In genomic region chr6:111583221-111583620, GRCh38 we compare ENCODE assay signal across 16 cellular contexts.
"Had no signal": no experiment of that assay in that cellular context is flagged by ENCODE, and none has a peak within 500 bp of the region (broad histone marks: within the 10 kb centered on the region; RNA-seq: fewer than 3 reads in every experiment).

No MANE protein-coding gene starts in this region.

- H3K27ac Mint-ChIP-seq: stimulated activated naive B cell treated with anti-CD40 and anti-IgM and Interleukin-4, amounts not matched to agents 10 μg/mL and 1 μg/mL and 100 μg/mL, for 72 hours had no signal

- H3K4me3 Mint-ChIP-seq: naive thymus-derived CD8-positive, alpha-beta T cell; neural crest cell; stimulated activated naive B cell treated with anti-CD40 and anti-IgM and Interleukin-4, amounts not matched to agents 10 μg/mL and 1 μg/mL and 100 μg/mL, for 72 hours; stimulated activated naive CD8-positive, alpha-beta T cell treated with anti-CD3 and anti-CD28 coated beads, Interleukin-15, amount 100 ng/mL, for 72 hours; type B pancreatic cell had no signal

- H3K27ac ChIP-seq: heart left ventricle, ovary, thyroid gland had no signal

- H3K4me3 ChIP-seq: heart left ventricle, mucosa of descending colon, ovary, smooth muscle cell, thyroid gland had no signal

- H3K9me3 Mint-ChIP-seq: naive thymus-derived CD8-positive, alpha-beta T cell; neural crest cell; stimulated activated naive B cell treated with anti-CD40 and anti-IgM and Interleukin-4, amounts not matched to agents 10 μg/mL and 1 μg/mL and 100 μg/mL, for 72 hours; stimulated activated naive CD8-positive, alpha-beta T cell treated with anti-CD3 and anti-CD28 coated beads, Interleukin-15, amount 100 ng/mL, for 72 hours; type B pancreatic cell had no signal

- H3K27me3 Mint-ChIP-seq: naive thymus-derived CD8-positive, alpha-beta T cell; stimulated activated naive B cell treated with anti-CD40 and anti-IgM and Interleukin-4, amounts not matched to agents 10 μg/mL and 1 μg/mL and 100 μg/mL, for 72 hours; stimulated activated naive CD8-positive, alpha-beta T cell treated with anti-CD3 and anti-CD28 coated beads, Interleukin-15, amount 100 ng/mL, for 72 hours; type B pancreatic cell had no signal

- H3K9me3 ChIP-seq: heart left ventricle, mucosa of descending colon, ovary, thyroid gland had no signal

- H3K36me3 ChIP-seq: ovary had no signal

- H3K4me2 ChIP-seq: smooth muscle cell had no signal

- ATAC-seq: esophagus mucosa; heart left ventricle; mucosa of descending colon; naive thymus-derived CD8-positive, alpha-beta T cell; right cardiac atrium; stimulated activated naive B cell treated with anti-CD40 and anti-IgM and Interleukin-4, amounts not matched to agents 10 μg/mL and 1 μg/mL and 100 μg/mL, for 72 hours; stimulated activated naive CD8-positive, alpha-beta T cell treated with anti-CD3 and anti-CD28 coated beads, Interleukin-15, amount 100 ng/mL, for 72 hours had no signal

- H3K27me3 ChIP-seq: heart left ventricle, ovary, thyroid gland had no signal

- DNase-seq: effector memory CD4-positive, alpha-beta T cell; heart left ventricle; hippocampal formation; mucosa of descending colon; naive thymus-derived CD8-positive, alpha-beta T cell; ovary; right cardiac atrium; stimulated activated CD4-positive, alpha-beta T cell treated with anti-CD3 and anti-CD28 coated beads, Interleukin-4, amount 100 ng/mL, for 24 hours; stimulated activated naive B cell treated with anti-CD40 and anti-IgM and Interleukin-4, amounts not matched to agents 10 μg/mL and 1 μg/mL and 100 μg/mL, for 72 hours; stimulated activated naive CD8-positive, alpha-beta T cell treated with anti-CD3 and anti-CD28 coated beads, Interleukin-15, amount 100 ng/mL, for 72 hours; substantia nigra; thyroid gland had no signal
